1 cellular context compared by ENCODE assay signal in the genomic region with DNA sequence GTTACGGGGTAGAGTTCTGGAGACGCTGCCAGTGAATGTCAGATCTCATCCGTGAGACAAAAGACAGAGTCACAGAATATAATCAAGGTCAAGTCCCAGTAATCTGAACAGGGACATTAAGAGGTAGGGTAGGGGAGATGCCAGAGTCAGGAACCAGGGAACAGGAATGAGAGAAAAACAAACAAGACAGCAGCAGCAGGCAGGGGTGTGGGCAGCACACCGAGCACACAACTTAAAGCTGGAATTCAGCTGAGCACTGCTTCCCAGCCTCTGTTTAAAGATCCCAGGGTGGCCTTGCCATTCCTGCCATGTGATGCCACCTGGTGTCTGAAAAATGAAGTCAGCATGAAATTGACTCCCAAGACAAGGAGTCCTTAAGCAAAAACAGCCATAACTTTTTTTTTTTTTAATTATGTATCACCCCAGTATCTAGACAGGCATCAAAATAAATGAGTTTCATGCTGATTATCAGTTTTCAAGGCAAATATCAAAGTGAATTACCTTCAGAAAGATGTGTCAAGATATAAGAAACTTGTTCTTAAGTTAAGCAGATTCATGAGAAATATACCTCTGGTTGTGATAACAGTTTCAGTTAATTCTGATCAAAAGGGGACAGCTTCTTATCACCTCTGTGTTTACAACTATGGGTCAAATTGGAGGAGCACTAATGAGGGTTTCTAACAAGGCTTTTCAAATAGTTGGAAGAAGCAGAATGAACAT.
A peak's percentile ranks its signal among the peaks of the same experiment; 100 is the strongest.
TF ChIP-seq lines count a peak whose summit lies in the region.

No MANE protein-coding gene starts in this region.

TF ChIP-seq in K562, 482 proteins besides CTCF, POLR2A, EP300 and RAD21 (continued from another document):
- 0 out of 2 replicates have a peak, but pooled peaks have one; percentile 13 for TF ChIP-seq STAG1 (CRISPR knock-in tag; IDR thresholded peaks at IDR 0.05; ENCODE audit: borderline replicate concordance)
- no peak for TF ChIP-seq ZFP30 (CRISPR knock-in tag; IDR thresholded peaks at IDR 0.05; ENCODE audit: borderline replicate concordance)
- no peak for TF ChIP-seq ETV6 (IDR thresholded peaks at IDR 0.05; ENCODE audit: borderline replicate concordance in 1 of 2, low read depth in 2 of 2, low read length in 1 of 2)
- no peak for TF ChIP-seq ETV6 (CRISPR knock-in tag; IDR thresholded peaks at IDR 0.05; ENCODE audit: borderline replicate concordance)
- no peak for TF ChIP-seq KLF13 (tag; IDR thresholded peaks at IDR 0.05; ENCODE audit: borderline replicate concordance, low read depth)
- TF ChIP-seq, protein P1, sequence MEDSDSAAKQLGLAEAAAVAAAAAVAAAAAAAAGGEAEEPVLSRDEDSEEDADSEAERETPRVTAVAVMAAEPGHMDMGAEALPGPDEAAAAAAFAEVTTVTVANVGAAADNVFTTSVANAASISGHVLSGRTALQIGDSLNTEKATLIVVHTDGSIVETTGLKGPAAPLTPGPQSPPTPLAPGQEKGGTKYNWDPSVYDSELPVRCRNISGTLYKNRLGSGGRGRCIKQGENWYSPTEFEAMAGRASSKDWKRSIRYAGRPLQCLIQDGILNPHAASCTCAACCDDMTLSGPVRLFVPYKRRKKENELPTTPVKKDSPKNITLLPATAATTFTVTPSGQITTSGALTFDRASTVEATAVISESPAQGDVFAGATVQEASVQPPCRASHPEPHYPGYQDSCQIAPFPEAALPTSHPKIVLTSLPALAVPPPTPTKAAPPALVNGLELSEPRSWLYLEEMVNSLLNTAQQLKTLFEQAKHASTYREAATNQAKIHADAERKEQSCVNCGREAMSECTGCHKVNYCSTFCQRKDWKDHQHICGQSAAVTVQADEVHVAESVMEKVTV (CRISPR knock-in tag; IDR thresholded peaks at IDR 0.05), result peak; percentile 35; the same call in 1 of the 2 replicates
- no peak for TF ChIP-seq E2F3 (CRISPR knock-in tag; IDR thresholded peaks at IDR 0.05)
- TF ChIP-seq ZBTB26 (CRISPR knock-in tag; IDR thresholded peaks at IDR 0.05), result no peak
- no peak for TF ChIP-seq ZNF318 (IDR thresholded peaks at IDR 0.05; ENCODE audit: borderline replicate concordance in 1 of 2, low read depth in 1 of 2)
